Comparison of ENCODE assay signal across 9 cellular contexts in genomic region chr1:150560576-150560975, GRCh38. TPM values are rescaled to one million over a fixed set of nuclear protein-coding genes. Genes with fewer than 3 reads are reported as not detected.
DNase-seq lines count a peak whose midpoint lies in the region; ATAC-seq and TF ChIP-seq lines count a peak whose summit lies in the region.
"Had no signal": no experiment of that assay in that cellular context is flagged by ENCODE, and none has a peak within 500 bp of the region (broad histone marks: within the 10 kb centered on the region; RNA-seq: fewer than 3 reads in every experiment).

No MANE protein-coding gene starts in this region.

- H3K36me3 Mint-ChIP-seq in effector memory CD8-positive, alpha-beta T cell (ENCODE audit: insufficient read depth) = peaks cover 43% of the 10 kb centered on the region
- H3K36me3 Mint-ChIP-seq in neural progenitor cell = no peaks in the 10 kb centered on the region

- H4K20me1 ChIP-seq in PC-9 (ENCODE audit: insufficient read depth) (no peaks in the 10 kb centered on the region), neural progenitor cell (ENCODE audit: low read depth) (peaks cover 5% of the 10 kb centered on the region)

- H3F3A ChIP-seq in PC-9 (ENCODE audit: insufficient read depth, low read depth) = peaks cover 52% of the 10 kb centered on the region
- H3F3A ChIP-seq in neural progenitor cell (ENCODE audit: low read depth) = peaks cover 38% of the 10 kb centered on the region

- intact Hi-C loops in PC-9 (cut with micrococcal nuclease; ENCODE audit: unreplicated experiment) = loop anchor here (5.0 to 10.0 kb wide), 7 partner anchors 52 to 504 kb away; partner anchors contain the start of genes APH1A, GOLPH3L and MLLT11

- H3K27ac ChIP-seq in C4-2B (peak overlapping the region; percentile 93), PC-9 (peak overlapping the region; percentile 98), neural progenitor cell (peak overlapping the region; percentile 98)

- H3K9me3 ChIP-seq in PC-9 (ENCODE audit: insufficient read depth, low read depth) (no peaks in the 10 kb centered on the region), neural progenitor cell (ENCODE audit: low read depth) (no peaks in the 10 kb centered on the region)

- H3K4me3 Mint-ChIP-seq in effector memory CD8-positive, alpha-beta T cell = peak overlapping the region; percentile 86 to 93
- peak overlapping the region; percentile 87 for H3K4me3 Mint-ChIP-seq in neural progenitor cell

- H3K9ac ChIP-seq in neural progenitor cell = no peak overlapping the region

- H2AFZ ChIP-seq in PC-9 (no peak overlapping the region), neural progenitor cell (replicated peaks) (no peak overlapping the region)

- peaks cover 42 to 51% of the 10 kb centered on the region in 2 donors for H3K4me1 Mint-ChIP-seq in effector memory CD8-positive, alpha-beta T cell (ENCODE audit: low read depth in 2 of 2)
- peaks cover 46% of the 10 kb centered on the region for H3K4me1 Mint-ChIP-seq in neural progenitor cell

- TF ChIP-seq CTCF in C4-2B (conservative IDR thresholded peaks at IDR 0.05) (no peak), PC-9 (conservative IDR thresholded peaks at IDR 0.05) (no peak), neural progenitor cell (IDR thresholded peaks at IDR 0.05) (no peak)

- CTCF ChIA-PET in PC-9 (lab: Charles Lee) = interaction anchor here (0.5 to 3.2 kb wide), 17 partner anchors 10 to 477 kb away, joined by 3 to 16 read pairs (median 5); partner anchors contain the start of genes ENSA, MCL1 and TARS2

- H3K27me3 Mint-ChIP-seq in effector memory CD8-positive, alpha-beta T cell = no peaks in the 10 kb centered on the region
- H3K27me3 Mint-ChIP-seq in neural progenitor cell (ENCODE audit: insufficient read depth, low read depth) = no peaks in the 10 kb centered on the region

- DNase-seq in PC-9 = no peak
- DNase-seq in effector memory CD8-positive, alpha-beta T cell = no peak
- DNase-seq in neural progenitor cell (ENCODE audit: low spot score) = no peak
- DNase-seq in GF-D8 (lab: John Stamatoyannopoulos, UW) = no peak
- no peak for DNase-seq in NCI-H82 (lab: John Stamatoyannopoulos, UW)
- DNase-seq: NCI-H1436 treated with DMSO at 0.1 percent for 48 hours had no signal

- ATAC-seq in effector memory CD8-positive, alpha-beta T cell (replicated peaks) = no peak
- no peak for ATAC-seq in HG02571 (IDR thresholded peaks at IDR 0.05; ENCODE audit: unreplicated experiment)
- no peak for ATAC-seq in HG02798 (IDR thresholded peaks at IDR 0.05; ENCODE audit: poor library complexity, unreplicated experiment)

- no TSS peak for BruUV-seq in PC-9 (replicated peaks; lab: Mats Ljungman, UMichigan)

- H3K36me3 ChIP-seq in PC-9 (ENCODE audit: low read depth) = no peaks in the 10 kb centered on the region
- H3K36me3 ChIP-seq in neural progenitor cell = no peaks in the 10 kb centered on the region

- peaks cover 43% of the 10 kb centered on the region for H3K4me1 ChIP-seq in PC-9 (replicated peaks; ENCODE audit: insufficient read depth)
- peaks cover 31% of the 10 kb centered on the region for H3K4me1 ChIP-seq in neural progenitor cell

- POLR2A ChIA-PET in PC-9 (lab: Charles Lee; ENCODE audit: unreplicated experiment) = interaction anchor here (0.6 to 0.9 kb wide), 4 partner anchors 9 to 482 kb away, joined by 3 to 13 read pairs (median 6); partner anchors contain the start of genes GOLPH3L and MINDY1

- peak overlapping the region; percentile 76 for H3K4me3 ChIP-seq in PC-9
- peak overlapping the region; percentile 64 for H3K4me3 ChIP-seq in neural progenitor cell

- H3K4me2 ChIP-seq in PC-9 (peak overlapping the region; percentile 100), neural progenitor cell (peak overlapping the region; percentile 89)

- no peaks in the 10 kb centered on the region for H3K9me2 ChIP-seq in PC-9 (ENCODE audit: insufficient read depth)

- no peaks in the 10 kb centered on the region for H3K9me3 Mint-ChIP-seq in effector memory CD8-positive, alpha-beta T cell
- H3K9me3 Mint-ChIP-seq in neural progenitor cell = no peaks in the 10 kb centered on the region

- H3K27me3 ChIP-seq in PC-9 (ENCODE audit: insufficient read depth, low read depth) = no peaks in the 10 kb centered on the region
- H3K27me3 ChIP-seq in neural progenitor cell = no peaks in the 10 kb centered on the region

- H3K79me2 ChIP-seq in PC-9 (ENCODE audit: low read depth) (peaks cover 56% of the 10 kb centered on the region), neural progenitor cell (ENCODE audit: low read depth) (peaks cover 34% of the 10 kb centered on the region)

- H3K27ac Mint-ChIP-seq in effector memory CD8-positive, alpha-beta T cell = peak overlapping the region; percentile 98 to 99
- peak overlapping the region; percentile 99 for H3K27ac Mint-ChIP-seq in neural progenitor cell

RNA-seq across cellular contexts. Expression of gene ADAMTSL4, which starts 11.4 kb away (rescaled TPM):
- total RNA-seq in PC-9 (2021) = 67.9 and 76.7 TPM in 2 replicates
- total RNA-seq in neural progenitor cell (ENCODE audit: low replicate concordance) = not detected in 2 replicates

RNA-seq across cellular contexts. Expression of gene MCL1, which starts 18.8 kb away (rescaled TPM):
- total RNA-seq in PC-9 (2021) = 145 and 178 TPM in 2 replicates
- 202 and 232 TPM in 2 replicates for total RNA-seq in neural progenitor cell (ENCODE audit: low replicate concordance)

RNA-seq across cellular contexts. Expression of gene FALEC, which starts 45.0 kb away (rescaled TPM):
- total RNA-seq in PC-9 (2021) (0.94 and 2.1 TPM in 2 replicates), neural progenitor cell (ENCODE audit: low replicate concordance) (0.96 TPM in 1 of 2 replicates, not detected in the other)

RNA-seq across cellular contexts. Expression of gene ECM1, which starts 52.7 kb away (rescaled TPM):
- total RNA-seq in PC-9 (2021) (6.3 and 10.3 TPM in 2 replicates), neural progenitor cell (ENCODE audit: low replicate concordance) (0.30 and 0.65 TPM in 2 replicates)

Comparison
In these comparisons a context has a peak if more than half of its experiments do, and no peak if none do; other contexts are left out.
1. RNA of gene ADAMTSL4, which starts 11.4 kb away (total RNA-seq): 67.9 to 76.7 TPM in PC-9; not detected in neural progenitor cell; every median in the first group is over 10 times any median in the second.
2. Peak in every context shown above with its lines, with median percentiles within 50 percentile points of each other: H3K27ac ChIP-seq.